In genomic region chrX:2261838-2262678, GRCh38 we compare ENCODE assay signal across 11 cellular contexts.
DNase-seq lines count a peak whose midpoint lies in the region; ATAC-seq and TF ChIP-seq lines count a peak whose summit lies in the region.
"Had no signal": no experiment of that assay in that cellular context is flagged by ENCODE, and none has a peak within 500 bp of the region (broad histone marks: within the 10 kb centered on the region; RNA-seq: fewer than 3 reads in every experiment).

No MANE protein-coding gene starts in this region.

- TF ChIP-seq POLR2A in suprapubic skin (IDR thresholded peaks at IDR 0.05) = no peak

- H3K4me1 ChIP-seq in HUES64 (ENCODE audit: insufficient read depth, low read length) (peaks cover 6% of the 10 kb centered on the region), mucosa of descending colon (ENCODE audit: low read depth) (no peaks in the 10 kb centered on the region), suprapubic skin (peaks cover 5% of the 10 kb centered on the region)

- H3K36me3 ChIP-seq in HUES64 (ENCODE audit: insufficient read depth, low read length) (peaks cover 9% of the 10 kb centered on the region), mucosa of descending colon (ENCODE audit: low read depth) (no peaks in the 10 kb centered on the region), suprapubic skin (peaks cover 22% of the 10 kb centered on the region)

- H3K27me3 ChIP-seq in HUES64 (ENCODE audit: insufficient read depth, low read length) = no peaks in the 10 kb centered on the region
- H3K27me3 ChIP-seq in suprapubic skin = no peaks in the 10 kb centered on the region

- intact Hi-C loops in mucosa of descending colon (cut with DNase I, micrococcal nuclease) = no loop called here

- no peak for TF ChIP-seq CTCF in choroid plexus epithelial cell (conservative IDR thresholded peaks at IDR 0.05; ENCODE audit: low read depth, low read length)
- no peak for TF ChIP-seq CTCF in mucosa of descending colon (IDR thresholded peaks at IDR 0.05)
- no peak for TF ChIP-seq CTCF in suprapubic skin (IDR thresholded peaks at IDR 0.05)

- no peak for TF ChIP-seq EP300 in suprapubic skin (IDR thresholded peaks at IDR 0.05)

- WGBS in HUES64 = 92% methylated on average over 20 of the region's 20 CpGs
- 67% methylated on average over 13 of the region's 20 CpGs for WGBS in suprapubic skin

- ATAC-seq in mucosa of descending colon = peak; percentile 19

- DNase-seq in choroid plexus epithelial cell (ENCODE audit: low read depth) (peak; percentile 5), mucosa of descending colon (no peak), suprapubic skin (ENCODE audit: low spot score in 2 of 2) (peak; percentile 24 to 61), DMS 273 treated with DMSO at 0.1 percent for 48 hours (lab: John Stamatoyannopoulos, UW) (no peak), islet precursor cell (no peak)
- no peak for DNase-seq in effector CD8-positive, alpha-beta T cell (lab: John Stamatoyannopoulos, UW)
- DNase-seq: activated naive CD4-positive, alpha-beta T cell treated with anti-CD3 and anti-CD28 coated beads for 36 hours; HFFc6; NCI-H1092 treated with DMSO at 0.1 percent for 48 hours; NCI-H510A had no signal

- H3K27ac ChIP-seq in HUES64 (ENCODE audit: low read depth, low read length) (peak overlapping the region; percentile 19; the same call in 1 of the 2 replicates), suprapubic skin (no peak overlapping the region)

- H3K9ac ChIP-seq in HUES64 (ENCODE audit: low read depth, low read length) = no peak overlapping the region

- H3K9me3 ChIP-seq in HUES64 (ENCODE audit: insufficient read depth, low read depth, low read length) (no peaks in the 10 kb centered on the region), mucosa of descending colon (no peaks in the 10 kb centered on the region), suprapubic skin (no peaks in the 10 kb centered on the region)

- H3K4me3 ChIP-seq in HUES64 (ENCODE audit: low read length) (no peak overlapping the region), choroid plexus epithelial cell (ENCODE audit: low read depth, low read length) (no peak overlapping the region), mucosa of descending colon (no peak overlapping the region), suprapubic skin (no peak overlapping the region)

Comparison
In these comparisons a context has a peak if more than half of its experiments do, and no peak if none do; other contexts are left out.
1. DNase-seq: peak in choroid plexus epithelial cell (single experiment) and suprapubic skin (2 of 2); none in mucosa of descending colon (0 of 3), DMS 273 treated with DMSO at 0.1 percent for 48 hours (single experiment), islet precursor cell (single experiment) and effector CD8-positive, alpha-beta T cell (single experiment).